ENCODE assay signal across 10 cellular contexts in the genomic region with DNA sequence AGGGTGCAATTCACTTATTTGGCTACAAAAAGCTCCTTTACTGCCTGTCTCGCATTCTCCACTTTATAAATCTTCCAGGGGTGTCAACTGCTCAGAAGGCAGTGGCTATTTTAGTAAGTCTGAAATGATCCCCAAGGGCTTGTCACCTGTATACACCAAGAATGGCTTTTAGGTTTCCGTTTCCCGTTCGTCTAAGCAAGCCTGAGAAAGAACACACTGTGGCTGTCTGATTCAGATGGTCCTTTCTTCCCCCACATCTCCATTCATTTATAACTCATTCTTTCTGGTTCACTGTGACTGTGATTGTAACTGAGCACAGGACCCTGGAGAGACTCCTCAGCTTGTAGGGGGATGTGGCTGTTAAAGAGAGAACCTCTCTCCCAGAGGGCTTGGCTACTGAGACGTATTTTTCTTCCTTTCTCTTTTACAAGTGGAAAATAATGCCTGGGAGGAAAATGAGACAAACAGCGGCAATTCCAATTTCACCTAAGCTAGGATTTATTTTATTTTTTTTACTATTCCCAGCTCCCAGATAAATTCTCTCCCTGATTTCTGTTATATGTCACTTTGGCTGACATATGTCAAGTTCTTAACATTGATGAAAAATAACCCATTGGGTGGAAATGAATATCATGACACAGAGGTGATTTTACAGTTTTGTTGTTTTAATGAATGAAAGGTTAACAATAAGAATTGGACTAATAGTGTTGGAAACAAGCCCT.
DNase-seq lines count a peak whose midpoint lies in the region; ATAC-seq and TF ChIP-seq lines count a peak whose summit lies in the region.
"Had no signal": no experiment of that assay in that cellular context is flagged by ENCODE, and none has a peak within 500 bp of the region (broad histone marks: within the 10 kb centered on the region; RNA-seq: fewer than 3 reads in every experiment).

No MANE protein-coding gene starts in this region.

- H3K36me3 Mint-ChIP-seq in CD4-positive, alpha-beta T cell (ENCODE audit: low read depth) = no peaks in the 10 kb centered on the region
- H3K36me3 Mint-ChIP-seq in activated T-helper 2 cell treated with anti-CD3 and anti-CD28 coated beads, Interferon-gamma antibody, Interleukin-2, Interleukin-4, amounts not matched to agents 10 μg/mL and 5 μg/mL and 100 μg/mL, durations not matched to agents 14 hours and 24 hours and 36 hours (ENCODE audit: low read depth) = peaks cover 4% of the 10 kb centered on the region

- no peaks in the 10 kb centered on the region for H3K27me3 Mint-ChIP-seq in CD4-positive, alpha-beta T cell
- no peaks in the 10 kb centered on the region for H3K27me3 Mint-ChIP-seq in activated T-helper 2 cell treated with anti-CD3 and anti-CD28 coated beads, Interferon-gamma antibody, Interleukin-2, Interleukin-4, amounts not matched to agents 10 μg/mL and 5 μg/mL and 100 μg/mL, durations not matched to agents 14 hours and 24 hours and 36 hours (ENCODE audit: low read depth)

- H3K27ac ChIP-seq in CD4-positive, alpha-beta T cell (ENCODE audit: low read depth, low read length) = no peak overlapping the region
- H3K27ac ChIP-seq: esophagus squamous epithelium had no signal

- intact Hi-C loops in CD4-positive, alpha-beta T cell (cut with DNase I, micrococcal nuclease) = loop anchor here (5.0 kb wide), 2 partner anchors 73 to 192 kb away; a partner anchor contains a TSS
- intact Hi-C loops in activated T-helper 2 cell treated with anti-CD3 and anti-CD28 coated beads, Interferon-gamma antibody, Interleukin-2, Interleukin-4, amounts not matched to agents 10 μg/mL and 5 μg/mL and 100 μg/mL, durations not matched to agents 14 hours and 24 hours and 36 hours (cut with micrococcal nuclease) = loop anchor here (2.0 to 5.0 kb wide), 2 partner anchors 13 to 232 kb away; a partner anchor contains a TSS

- H3K4me3 ChIP-seq in MG63 = no peak overlapping the region
- H3K4me3 ChIP-seq: esophagus squamous epithelium had no signal

- DNase-seq in CD4-positive, alpha-beta T cell = no peak
- no peak for DNase-seq in activated T-helper 2 cell treated with anti-CD3 and anti-CD28 coated beads, Interferon-gamma antibody, Interleukin-2, Interleukin-4, amounts not matched to agents 10 μg/mL and 5 μg/mL and 100 μg/mL, durations not matched to agents 14 hours and 24 hours and 36 hours (ENCODE audit: low spot score)
- no peak for DNase-seq in cerebellar nuclear complex (lab: John Stamatoyannopoulos, UW)
- no peak for DNase-seq in MG63
- DNase-seq in NOMO-1 treated with DMSO at 0.1 percent for 48 hours (lab: John Stamatoyannopoulos, UW; ENCODE audit: unreplicated experiment) = no peak
- DNase-seq: esophagus squamous epithelium, OCI-M1 had no signal

- ATAC-seq in CD4-positive, alpha-beta T cell (ENCODE audit: poor library complexity) = no peak
- ATAC-seq in GM18861 (IDR thresholded peaks at IDR 0.05; ENCODE audit: unreplicated experiment) (peak; percentile 31), HG02870 (IDR thresholded peaks at IDR 0.05; ENCODE audit: unreplicated experiment) (peak; percentile 36), GM18519 (IDR thresholded peaks at IDR 0.05; ENCODE audit: low FRiP score, unreplicated experiment) (no peak)

- TF ChIP-seq CTCF in CD4-positive, alpha-beta T cell (IDR thresholded peaks at IDR 0.05) = no peak

- peaks cover 45% of the 10 kb centered on the region for H3K4me1 Mint-ChIP-seq in CD4-positive, alpha-beta T cell (ENCODE audit: low read depth)
- H3K4me1 Mint-ChIP-seq in activated T-helper 2 cell treated with anti-CD3 and anti-CD28 coated beads, Interferon-gamma antibody, Interleukin-2, Interleukin-4, amounts not matched to agents 10 μg/mL and 5 μg/mL and 100 μg/mL, durations not matched to agents 14 hours and 24 hours and 36 hours (ENCODE audit: low read depth) = peaks cover 47% of the 10 kb centered on the region

- CTCF ChIA-PET in CD4-positive, alpha-beta T cell (lab: Charles Lee) = interaction anchor here (0.7 kb wide), 1 partner anchor 34 kb away, joined by 3 read pairs; no protein-coding TSS in a partner anchor

- H3K4me3 Mint-ChIP-seq in CD4-positive, alpha-beta T cell = peak overlapping the region; percentile 5
- no peak overlapping the region for H3K4me3 Mint-ChIP-seq in activated T-helper 2 cell treated with anti-CD3 and anti-CD28 coated beads, Interferon-gamma antibody, Interleukin-2, Interleukin-4, amounts not matched to agents 10 μg/mL and 5 μg/mL and 100 μg/mL, durations not matched to agents 14 hours and 24 hours and 36 hours (ENCODE audit: low read depth)

- H3K9me3 Mint-ChIP-seq in CD4-positive, alpha-beta T cell = peaks cover 4% of the 10 kb centered on the region
- no peaks in the 10 kb centered on the region for H3K9me3 Mint-ChIP-seq in activated T-helper 2 cell treated with anti-CD3 and anti-CD28 coated beads, Interferon-gamma antibody, Interleukin-2, Interleukin-4, amounts not matched to agents 10 μg/mL and 5 μg/mL and 100 μg/mL, durations not matched to agents 14 hours and 24 hours and 36 hours

- H3K27ac Mint-ChIP-seq in CD4-positive, alpha-beta T cell = peak overlapping the region; percentile 74
- peak overlapping the region; percentile 36 for H3K27ac Mint-ChIP-seq in activated T-helper 2 cell treated with anti-CD3 and anti-CD28 coated beads, Interferon-gamma antibody, Interleukin-2, Interleukin-4, amounts not matched to agents 10 μg/mL and 5 μg/mL and 100 μg/mL, durations not matched to agents 14 hours and 24 hours and 36 hours

- POLR2A ChIA-PET in CD4-positive, alpha-beta T cell (lab: Charles Lee) = no interaction called here

- H3K27me3 ChIP-seq in CD4-positive, alpha-beta T cell (ENCODE audit: control insufficient read depth, insufficient read depth, low read length) = no peaks in the 10 kb centered on the region
- no peaks in the 10 kb centered on the region; the same call in none of the 2 replicates for H3K27me3 ChIP-seq in MG63
- H3K27me3 ChIP-seq: esophagus squamous epithelium had no signal

- H3K36me3 ChIP-seq in MG63 = no peaks in the 10 kb centered on the region
- H3K36me3 ChIP-seq: esophagus squamous epithelium had no signal

- H3K9me3 ChIP-seq in CD4-positive, alpha-beta T cell (ENCODE audit: control insufficient read depth, low read length) = no peaks in the 10 kb centered on the region
- no peaks in the 10 kb centered on the region for H3K9me3 ChIP-seq in MG63
- H3K9me3 ChIP-seq: esophagus squamous epithelium had no signal

Comparison
In these comparisons a context has a peak if more than half of its experiments do, and no peak if none do; other contexts are left out.
1. ATAC-seq: peak in GM18861 (single experiment) and HG02870 (single experiment); none in CD4-positive, alpha-beta T cell (single experiment) and GM18519 (single experiment).